1 cellular context compared by ENCODE assay signal in the genomic region with DNA sequence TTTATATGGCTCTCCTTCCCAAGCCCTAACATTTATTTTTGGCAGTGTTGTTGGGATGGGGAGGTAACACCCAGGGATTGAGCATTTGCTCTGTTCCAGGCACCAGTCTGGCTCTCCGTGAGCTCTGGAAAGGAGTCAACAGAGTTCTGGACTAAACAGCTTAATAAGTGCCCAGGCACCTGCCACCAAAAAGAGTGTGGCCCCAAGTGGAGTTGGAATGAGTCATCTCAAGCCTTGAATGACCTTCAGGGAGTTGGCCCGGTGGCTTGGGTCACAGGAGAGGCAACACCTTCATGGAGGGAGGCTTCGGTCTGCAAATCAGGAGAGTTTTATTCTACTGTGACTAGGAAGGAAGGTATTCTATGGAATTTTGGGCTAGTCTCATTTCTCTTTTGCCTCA.
TF ChIP-seq lines count a peak whose summit lies in the region.

No MANE protein-coding gene starts in this region.

TF ChIP-seq in GM23338, 12 proteins besides CTCF, POLR2A, EP300 and RAD21 (continued from another document):
- TF ChIP-seq, protein P1, sequence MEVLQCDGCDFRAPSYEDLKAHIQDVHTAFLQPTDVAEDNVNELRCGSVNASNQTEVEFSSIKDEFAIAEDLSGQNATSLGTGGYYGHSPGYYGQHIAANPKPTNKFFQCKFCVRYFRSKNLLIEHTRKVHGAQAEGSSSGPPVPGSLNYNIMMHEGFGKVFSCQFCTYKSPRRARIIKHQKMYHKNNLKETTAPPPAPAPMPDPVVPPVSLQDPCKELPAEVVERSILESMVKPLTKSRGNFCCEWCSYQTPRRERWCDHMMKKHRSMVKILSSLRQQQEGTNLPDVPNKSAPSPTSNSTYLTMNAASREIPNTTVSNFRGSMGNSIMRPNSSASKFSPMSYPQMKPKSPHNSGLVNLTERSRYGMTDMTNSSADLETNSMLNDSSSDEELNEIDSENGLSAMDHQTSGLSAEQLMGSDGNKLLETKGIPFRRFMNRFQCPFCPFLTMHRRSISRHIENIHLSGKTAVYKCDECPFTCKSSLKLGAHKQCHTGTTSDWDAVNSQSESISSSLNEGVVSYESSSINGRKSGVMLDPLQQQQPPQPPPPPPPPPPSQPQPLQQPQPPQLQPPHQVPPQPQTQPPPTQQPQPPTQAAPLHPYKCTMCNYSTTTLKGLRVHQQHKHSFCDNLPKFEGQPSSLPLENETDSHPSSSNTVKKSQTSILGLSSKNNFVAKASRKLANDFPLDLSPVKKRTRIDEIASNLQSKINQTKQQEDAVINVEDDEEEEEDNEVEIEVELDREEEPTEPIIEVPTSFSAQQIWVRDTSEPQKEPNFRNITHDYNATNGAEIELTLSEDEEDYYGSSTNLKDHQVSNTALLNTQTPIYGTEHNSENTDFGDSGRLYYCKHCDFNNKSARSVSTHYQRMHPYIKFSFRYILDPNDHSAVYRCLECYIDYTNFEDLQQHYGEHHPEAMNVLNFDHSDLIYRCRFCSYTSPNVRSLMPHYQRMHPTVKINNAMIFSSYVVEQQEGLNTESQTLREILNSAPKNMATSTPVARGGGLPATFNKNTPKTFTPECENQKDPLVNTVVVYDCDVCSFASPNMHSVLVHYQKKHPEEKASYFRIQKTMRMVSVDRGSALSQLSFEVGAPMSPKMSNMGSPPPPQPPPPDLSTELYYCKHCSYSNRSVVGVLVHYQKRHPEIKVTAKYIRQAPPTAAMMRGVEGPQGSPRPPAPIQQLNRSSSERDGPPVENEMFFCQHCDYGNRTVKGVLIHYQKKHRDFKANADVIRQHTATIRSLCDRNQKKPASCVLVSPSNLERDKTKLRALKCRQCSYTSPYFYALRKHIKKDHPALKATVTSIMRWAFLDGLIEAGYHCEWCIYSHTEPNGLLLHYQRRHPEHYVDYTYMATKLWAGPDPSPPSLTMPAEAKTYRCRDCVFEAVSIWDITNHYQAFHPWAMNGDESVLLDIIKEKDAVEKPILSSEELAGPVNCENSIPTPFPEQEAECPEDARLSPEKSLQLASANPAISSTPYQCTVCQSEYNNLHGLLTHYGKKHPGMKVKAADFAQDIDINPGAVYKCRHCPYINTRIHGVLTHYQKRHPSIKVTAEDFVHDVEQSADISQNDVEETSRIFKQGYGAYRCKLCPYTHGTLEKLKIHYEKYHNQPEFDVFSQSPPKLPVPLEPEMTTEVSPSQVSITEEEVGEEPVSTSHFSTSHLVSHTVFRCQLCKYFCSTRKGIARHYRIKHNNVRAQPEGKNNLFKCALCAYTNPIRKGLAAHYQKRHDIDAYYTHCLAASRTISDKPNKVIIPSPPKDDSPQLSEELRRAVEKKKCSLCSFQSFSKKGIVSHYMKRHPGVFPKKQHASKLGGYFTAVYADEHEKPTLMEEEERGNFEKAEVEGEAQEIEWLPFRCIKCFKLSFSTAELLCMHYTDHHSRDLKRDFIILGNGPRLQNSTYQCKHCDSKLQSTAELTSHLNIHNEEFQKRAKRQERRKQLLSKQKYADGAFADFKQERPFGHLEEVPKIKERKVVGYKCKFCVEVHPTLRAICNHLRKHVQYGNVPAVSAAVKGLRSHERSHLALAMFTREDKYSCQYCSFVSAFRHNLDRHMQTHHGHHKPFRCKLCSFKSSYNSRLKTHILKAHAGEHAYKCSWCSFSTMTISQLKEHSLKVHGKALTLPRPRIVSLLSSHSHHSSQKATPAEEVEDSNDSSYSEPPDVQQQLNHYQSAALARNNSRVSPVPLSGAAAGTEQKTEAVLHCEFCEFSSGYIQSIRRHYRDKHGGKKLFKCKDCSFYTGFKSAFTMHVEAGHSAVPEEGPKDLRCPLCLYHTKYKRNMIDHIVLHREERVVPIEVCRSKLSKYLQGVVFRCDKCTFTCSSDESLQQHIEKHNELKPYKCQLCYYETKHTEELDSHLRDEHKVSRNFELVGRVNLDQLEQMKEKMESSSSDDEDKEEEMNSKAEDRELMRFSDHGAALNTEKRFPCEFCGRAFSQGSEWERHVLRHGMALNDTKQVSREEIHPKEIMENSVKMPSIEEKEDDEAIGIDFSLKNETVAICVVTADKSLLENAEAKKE (CRISPR knock-in tag; IDR thresholded peaks at IDR 0.05): no peak
- no peak for TF ChIP-seq JUNB (IDR thresholded peaks at IDR 0.05; ENCODE audit: unreplicated experiment)
- TF ChIP-seq, protein P2, sequence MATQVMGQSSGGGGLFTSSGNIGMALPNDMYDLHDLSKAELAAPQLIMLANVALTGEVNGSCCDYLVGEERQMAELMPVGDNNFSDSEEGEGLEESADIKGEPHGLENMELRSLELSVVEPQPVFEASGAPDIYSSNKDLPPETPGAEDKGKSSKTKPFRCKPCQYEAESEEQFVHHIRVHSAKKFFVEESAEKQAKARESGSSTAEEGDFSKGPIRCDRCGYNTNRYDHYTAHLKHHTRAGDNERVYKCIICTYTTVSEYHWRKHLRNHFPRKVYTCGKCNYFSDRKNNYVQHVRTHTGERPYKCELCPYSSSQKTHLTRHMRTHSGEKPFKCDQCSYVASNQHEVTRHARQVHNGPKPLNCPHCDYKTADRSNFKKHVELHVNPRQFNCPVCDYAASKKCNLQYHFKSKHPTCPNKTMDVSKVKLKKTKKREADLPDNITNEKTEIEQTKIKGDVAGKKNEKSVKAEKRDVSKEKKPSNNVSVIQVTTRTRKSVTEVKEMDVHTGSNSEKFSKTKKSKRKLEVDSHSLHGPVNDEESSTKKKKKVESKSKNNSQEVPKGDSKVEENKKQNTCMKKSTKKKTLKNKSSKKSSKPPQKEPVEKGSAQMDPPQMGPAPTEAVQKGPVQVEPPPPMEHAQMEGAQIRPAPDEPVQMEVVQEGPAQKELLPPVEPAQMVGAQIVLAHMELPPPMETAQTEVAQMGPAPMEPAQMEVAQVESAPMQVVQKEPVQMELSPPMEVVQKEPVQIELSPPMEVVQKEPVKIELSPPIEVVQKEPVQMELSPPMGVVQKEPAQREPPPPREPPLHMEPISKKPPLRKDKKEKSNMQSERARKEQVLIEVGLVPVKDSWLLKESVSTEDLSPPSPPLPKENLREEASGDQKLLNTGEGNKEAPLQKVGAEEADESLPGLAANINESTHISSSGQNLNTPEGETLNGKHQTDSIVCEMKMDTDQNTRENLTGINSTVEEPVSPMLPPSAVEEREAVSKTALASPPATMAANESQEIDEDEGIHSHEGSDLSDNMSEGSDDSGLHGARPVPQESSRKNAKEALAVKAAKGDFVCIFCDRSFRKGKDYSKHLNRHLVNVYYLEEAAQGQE (IDR thresholded peaks at IDR 0.05; ENCODE audit: unreplicated experiment): no peak
- TF ChIP-seq POLR2AphosphoS5 (IDR thresholded peaks at IDR 0.05; ENCODE audit: low read depth): no peak
- no peak for TF ChIP-seq STAT1 (IDR thresholded peaks at IDR 0.05; ENCODE audit: unreplicated experiment)
- no peak for TF ChIP-seq EZH2phosphoT487 (IDR thresholded peaks at IDR 0.05; ENCODE audit: unreplicated experiment)
TF ChIP-seq in GM23338: peak in this region for 0.
